In genomic region chr7:158490171-158490782, GRCh38 we compare ENCODE assay signal across 23 cellular contexts.
"Had no signal": no experiment of that assay in that cellular context is flagged by ENCODE, and none has a peak within 500 bp of the region (broad histone marks: within the 10 kb centered on the region; RNA-seq: fewer than 3 reads in every experiment).

No MANE protein-coding gene starts in this region.

- DNase-seq: activated CD4-positive, alpha-beta T cell treated with anti-CD3 and anti-CD28 coated beads for 36 hours; activated CD4-positive, alpha-beta T cell treated with anti-CD3 and anti-CD28 coated beads, Interleukin-2, amount 10 ng/mL, durations not matched to agents 7 days and 5 days; activated CD4-positive, alpha-beta T cell treated with anti-CD3 and anti-CD28 coated beads, Interleukin-2, amount 50 U/mL, for 48 hours; activated CD8-positive, alpha-beta T cell treated with anti-CD3 and anti-CD28 coated beads, Interleukin-2, amount 10 ng/mL, durations not matched to agents 7 days and 5 days; activated gamma-delta T cell; activated naive CD4-positive, alpha-beta T cell treated with Interleukin-2 at 50 U/mL for 16 hours; activated T-cell treated with anti-CD3 and anti-CD28 coated beads, Interleukin-2, amount 50 U/mL, for 24 hours; adrenal gland; central memory CD4-positive, alpha-beta T cell; Karpas-422; NCI-H1105; NCI-H1417 treated with DMSO at 0.1 percent for 48 hours; NCI-H1930; NCI-H2081 treated with DMSO at 0.1 percent for 48 hours; NCI-H345; NCI-H524 treated with DMSO at 0.1 percent for 48 hours; SHP77; SJCRH30; T1000 had no signal

- H3K36me3 ChIP-seq: adrenal gland, SJCRH30 had no signal

- H3K27me3 ChIP-seq: adrenal gland had no signal

- H3K27ac ChIP-seq: adrenal gland, SJCRH30, SK-N-MC had no signal

- FAIRE-seq: bronchial epithelial cell had no signal

- H3K4me1 ChIP-seq: adrenal gland, SJCRH30 had no signal

- H3K4me3 ChIP-seq: adrenal gland, SJCRH30, SK-N-MC had no signal

- ATAC-seq: activated CD4-positive, alpha-beta T cell treated with anti-CD3 and anti-CD28 coated beads for 36 hours; activated CD4-positive, CD25-positive, alpha-beta regulatory T cell treated with anti-CD3 and anti-CD28 coated beads, Interleukin-2, amount 50 U/mL, for 24 hours; activated CD8-positive, alpha-beta T cell treated with anti-CD3 and anti-CD28 coated beads, Interleukin-2, amount 10 ng/mL, durations not matched to agents 7 days and 5 days; Panc1 had no signal

- H3K9me3 ChIP-seq: adrenal gland, SJCRH30 had no signal
